ENCODE assay signal across 14 cellular contexts in the genomic region with DNA sequence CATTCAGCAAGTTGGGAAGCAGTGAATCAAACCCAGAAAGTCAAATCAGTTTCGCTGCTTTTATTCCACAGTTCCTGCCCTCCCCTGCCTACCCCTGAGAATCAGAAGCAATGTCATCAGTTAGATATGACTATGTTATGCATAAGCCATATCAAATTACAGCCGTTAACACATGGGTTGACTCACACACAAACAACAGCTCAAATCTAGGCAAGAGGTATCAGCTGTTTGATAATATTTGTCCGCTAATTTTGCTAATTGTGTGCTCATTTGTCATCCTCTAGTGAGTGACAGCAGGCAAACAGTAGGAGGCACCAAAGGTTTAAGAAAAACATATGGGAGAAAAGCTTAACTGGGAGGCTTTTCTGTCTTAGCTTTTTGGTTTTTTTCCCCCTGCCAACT.
DNase-seq lines count a peak whose midpoint lies in the region; ATAC-seq, FAIRE-seq and TF ChIP-seq lines count a peak whose summit lies in the region.
"Had no signal": no experiment of that assay in that cellular context is flagged by ENCODE, and none has a peak within 500 bp of the region (broad histone marks: within the 10 kb centered on the region; RNA-seq: fewer than 3 reads in every experiment).

No MANE protein-coding gene starts in this region.

- ATAC-seq in PC-3 (peak; percentile 38; the same call in 1 of the 2 replicates), GM21515 (IDR thresholded peaks at IDR 0.05; ENCODE audit: unreplicated experiment) (no peak), GM19035 (IDR thresholded peaks at IDR 0.05; ENCODE audit: unreplicated experiment) (no peak), HG03571 (IDR thresholded peaks at IDR 0.05; ENCODE audit: unreplicated experiment) (no peak)
- ATAC-seq: stimulated activated naive CD8-positive, alpha-beta T cell treated with anti-CD3 and anti-CD28 coated beads, Interleukin-15, Interleukin-2, amounts not matched to agents 100 U/mL and 50 U/mL, for 24 hours had no signal

- CTCF ChIA-PET in PC-3 (lab: Charles Lee) = interaction anchor here (1.1 kb wide), 1 partner anchor 220 kb away, joined by 3 read pairs; no protein-coding TSS in a partner anchor

- no peaks in the 10 kb centered on the region for H3F3A ChIP-seq in PC-3 (ENCODE audit: low read length, unreplicated experiment)

- intact Hi-C loops in PC-3 (cut with micrococcal nuclease) = no loop called here

- FAIRE-seq in H54 (lab: Jason Lieb, UNC) = no peak
- FAIRE-seq: endothelial cell of umbilical vein had no signal

- H3K36me3 ChIP-seq in PC-3 (ENCODE audit: low read depth, low read length) = no peaks in the 10 kb centered on the region

- no peaks in the 10 kb centered on the region for H3K36me3 Mint-ChIP-seq in chondrocyte (ENCODE audit: low read depth)
- H3K36me3 Mint-ChIP-seq: activated naive CD8-positive, alpha-beta T cell had no signal

- H3K4me1 Mint-ChIP-seq in chondrocyte (ENCODE audit: low read depth) = no peaks in the 10 kb centered on the region

- no peaks in the 10 kb centered on the region for H4K20me1 ChIP-seq in PC-3 (ENCODE audit: low read length)

- no peaks in the 10 kb centered on the region for H3K9me3 Mint-ChIP-seq in chondrocyte (ENCODE audit: low read depth)

- H3K79me2 ChIP-seq in PC-3 (ENCODE audit: low read length) = no peaks in the 10 kb centered on the region

- H3K9me3 ChIP-seq in PC-3 (ENCODE audit: low read length) = no peaks in the 10 kb centered on the region

- POLR2A ChIA-PET in PC-3 (lab: Charles Lee; ENCODE audit: unreplicated experiment) = no interaction called here

- no peak overlapping the region for H3K4me3 ChIP-seq in PC-3 (ENCODE audit: low read length)
- H3K4me3 ChIP-seq: skin epidermis had no signal

- H2AFZ ChIP-seq in PC-3 (ENCODE audit: low read length) = no peak overlapping the region

- H3K27ac Mint-ChIP-seq in chondrocyte (ENCODE audit: unreplicated experiment) = no peak overlapping the region
- H3K27ac Mint-ChIP-seq: activated naive CD8-positive, alpha-beta T cell had no signal

- H3K27ac ChIP-seq in PC-3 (ENCODE audit: low read length) = no peak overlapping the region
- H3K27ac ChIP-seq: skin epidermis had no signal

- no peaks in the 10 kb centered on the region for H3K9me2 ChIP-seq in PC-3 (replicated peaks; ENCODE audit: low read length)

- no peak for TF ChIP-seq POLR2A in H54 (IDR thresholded peaks at IDR 0.05; ENCODE audit: low read depth, low read length)

- H3K27me3 Mint-ChIP-seq in chondrocyte (ENCODE audit: low read depth) = peaks cover 8% of the 10 kb centered on the region

- no TSS peak for BruUV-seq in PC-3 (replicated peaks; lab: Mats Ljungman, UMichigan)

- H3K4me3 Mint-ChIP-seq in chondrocyte (ENCODE audit: unreplicated experiment) = no peak overlapping the region
- H3K4me3 Mint-ChIP-seq: activated naive CD8-positive, alpha-beta T cell had no signal

- H3K9ac ChIP-seq in PC-3 (ENCODE audit: low read length) = no peak overlapping the region

- H3K27me3 ChIP-seq in PC-3 (ENCODE audit: low read length) = no peaks in the 10 kb centered on the region

- H3K4me2 ChIP-seq in PC-3 (ENCODE audit: low read length) = 0 out of 2 replicates have a peak overlapping the region, but pooled peaks have one; percentile 28

- TF ChIP-seq CTCF in PC-3 (conservative IDR thresholded peaks at IDR 0.05; ENCODE audit: low read depth, low read length) (peak; percentile 28; the same call in 1 of the 2 replicates), chondrocyte (IDR thresholded peaks at IDR 0.05) (no peak)

- DNase-seq in DMS153 treated with DMSO at 0.1 percent for 48 hours (lab: John Stamatoyannopoulos, UW; ENCODE audit: unreplicated experiment) = peak; percentile 15
- DNase-seq in H54 (ENCODE audit: insufficient read length, low spot score) = peak; percentile 30
- DNase-seq in PC-3 = peak; percentile 21
- peak; percentile 23 for DNase-seq in iPS-NIHi11 (ENCODE audit: low spot score)
- no peak for DNase-seq in chondrocyte (ENCODE audit: low spot score)
- DNase-seq: mammary epithelial cell; NK-92 treated with Interleukin-12 subunit alpha and Interleukin-12 subunit beta, amount 100 ng/mL, for 24 hours; stimulated activated naive CD8-positive, alpha-beta T cell treated with anti-CD3 and anti-CD28 coated beads, Interleukin-15, Interleukin-2, amounts not matched to agents 100 U/mL and 50 U/mL, for 24 hours had no signal

- H3K4me1 ChIP-seq in PC-3 (ENCODE audit: insufficient read depth, low read length) = no peaks in the 10 kb centered on the region
